ENCODE assay signal across 14 cellular contexts in genomic region chr5:135396459-135397055, GRCh38. TPM values are rescaled to one million over a fixed set of nuclear protein-coding genes. Genes with fewer than 3 reads are reported as not detected.
DNase-seq lines count a peak whose midpoint lies in the region; ATAC-seq, FAIRE-seq and TF ChIP-seq lines count a peak whose summit lies in the region.
"Had no signal": no experiment of that assay in that cellular context is flagged by ENCODE, and none has a peak within 500 bp of the region (broad histone marks: within the 10 kb centered on the region; RNA-seq: fewer than 3 reads in every experiment).

No MANE protein-coding gene starts in this region.

- intact Hi-C loops in CD14-positive monocyte (cut with micrococcal nuclease) (loop anchor here (5.0 kb wide), 3 partner anchors 36 to 61 kb away; no protein-coding TSS in a partner anchor), IMR-90 (cut with micrococcal nuclease) (no loop called here)

- no peak overlapping the region for H3K9ac ChIP-seq in IMR-90 (ENCODE audit: low read depth, low read length)

- no peak for TF ChIP-seq RAD21 in IMR-90 (IDR thresholded peaks at IDR 0.05; ENCODE audit: low read length)

- no peak overlapping the region for H2AFZ ChIP-seq in IMR-90 (replicated peaks; ENCODE audit: low read length, poor library complexity)

- CTCF ChIA-PET in IMR-90 (lab: Yijun Ruan, JAX), result interaction anchor here (0.6 kb wide), 1 partner anchor 20 kb away, joined by 3 read pairs; no protein-coding TSS in a partner anchor

- H3K36me3 Mint-ChIP-seq in CD14-positive monocyte, result peaks cover 29 to 39% of the 10 kb centered on the region in 2 donors
- H3K36me3 Mint-ChIP-seq in naive thymus-derived CD8-positive, alpha-beta T cell, result peaks cover 0 to 19% (median 0%) of the 10 kb centered on the region in 3 donors

- no peak overlapping the region for H2BK20ac ChIP-seq in IMR-90 (ENCODE audit: low read depth, low read length)

- H3K79me1 ChIP-seq in IMR-90 (ENCODE audit: low read depth in 1 of 2, low read length in 2 of 2), result peaks cover 28 to 74% of the 10 kb centered on the region in 2 experiments

- no peak for ATAC-seq in IMR-90 (ENCODE audit: low read depth)
- no peak for ATAC-seq in naive thymus-derived CD8-positive, alpha-beta T cell
- no peak for ATAC-seq in activated CD4-positive, CD25-positive, alpha-beta regulatory T cell treated with anti-CD3 and anti-CD28 coated beads, Interleukin-2, amount 50 U/mL, for 24 hours
- ATAC-seq: activated naive CD4-positive, alpha-beta T cell treated with anti-CD3 and anti-CD28 coated beads, Interleukin-2, amount 50 U/mL, for 72 hours; gastroesophageal sphincter had no signal

- no TSS peak for BruUV-seq in IMR-90 (replicated peaks; lab: Mats Ljungman, UMichigan)

- H4K5ac ChIP-seq in IMR-90 (ENCODE audit: low read depth, low read length), result no peak overlapping the region

- peaks cover 45% of the 10 kb centered on the region for H3K9me1 ChIP-seq in IMR-90 (ENCODE audit: insufficient read depth, low read length)

- no peak overlapping the region for H3K27ac ChIP-seq in IMR-90 (ENCODE audit: insufficient read depth, low read length)

- H3K4me2 ChIP-seq in IMR-90 (ENCODE audit: low read depth, low read length), result no peak overlapping the region

- H3K9me3 Mint-ChIP-seq in CD14-positive monocyte, result peaks cover 0 to 3% (median 0%) of the 10 kb centered on the region in 7 donors
- no peaks in the 10 kb centered on the region for H3K9me3 Mint-ChIP-seq in naive thymus-derived CD8-positive, alpha-beta T cell
- H3K9me3 Mint-ChIP-seq: activated naive CD4-positive, alpha-beta T cell treated with anti-CD3 and anti-CD28 coated beads, Interleukin-2, amount 50 U/mL, for 72 hours had no signal

- H4K91ac ChIP-seq in IMR-90 (ENCODE audit: insufficient read depth, low read depth, low read length), result no peak overlapping the region

- peak overlapping the region; percentile 92 to 96 for H3K4me3 Mint-ChIP-seq in CD14-positive monocyte
- peak overlapping the region in 7 of 10 donors; percentile 6 to 92 (median 86) for H3K4me3 Mint-ChIP-seq in naive thymus-derived CD8-positive, alpha-beta T cell

- peak overlapping the region; percentile 28; the same call in 1 of the 2 replicates for H3K23ac ChIP-seq in IMR-90 (ENCODE audit: low read depth, low read length)

- H2BK5ac ChIP-seq in IMR-90 (ENCODE audit: low read depth, low read length, poor library complexity, severe bottlenecking), result no peak overlapping the region

- no peak overlapping the region for H3K56ac ChIP-seq in IMR-90 (ENCODE audit: extremely low read depth, insufficient read depth, low read length)

- peak overlapping the region; percentile 94 to 99 (median 97) for H3K27ac Mint-ChIP-seq in CD14-positive monocyte
- peak overlapping the region in 2 of 10 donors; percentile 37 to 78 for H3K27ac Mint-ChIP-seq in naive thymus-derived CD8-positive, alpha-beta T cell

- H3K27me3 ChIP-seq in IMR-90 (ENCODE audit: control insufficient read depth, insufficient read depth, low read length) (no peaks in the 10 kb centered on the region), bronchial epithelial cell (ENCODE audit: control insufficient read depth, insufficient read depth, low read length) (no peaks in the 10 kb centered on the region)
- H3K27me3 ChIP-seq: gastroesophageal sphincter had no signal

- DNase-seq in CD14-positive monocyte (ENCODE audit: low spot score) (no peak), IMR-90 (no peak), bronchial epithelial cell (ENCODE audit: low read depth) (peak; percentile 76), NCI-H748 (lab: John Stamatoyannopoulos, UW; ENCODE audit: unreplicated experiment) (no peak), SW480 (ENCODE audit: low spot score) (no peak)
- no peak for DNase-seq in naive thymus-derived CD8-positive, alpha-beta T cell
- DNase-seq in activated naive CD4-positive, alpha-beta T cell treated with Interleukin-2 at 50 U/mL for 16 hours, result no peak
- DNase-seq: NCI-H1436 treated with DMSO at 0.1 percent for 48 hours, posterior cingulate gyrus had no signal

- no peak overlapping the region for H3K18ac ChIP-seq in IMR-90 (ENCODE audit: low read depth, low read length)

- POLR2A ChIA-PET in IMR-90 (lab: Charles Lee; ENCODE audit: unreplicated experiment), result interaction anchor here (0.6 kb wide), 1 partner anchor 157 kb away, joined by 3 read pairs; no protein-coding TSS in a partner anchor
- POLR2A ChIA-PET in naive thymus-derived CD8-positive, alpha-beta T cell (lab: Charles Lee), result no interaction called here

- H4K8ac ChIP-seq in IMR-90 (ENCODE audit: low read depth in 2 of 2, low read length in 2 of 2), result no peak overlapping the region

- no peak for FAIRE-seq in bronchial epithelial cell (lab: Jason Lieb, UNC)
- FAIRE-seq: H1 had no signal

- H3K4ac ChIP-seq in IMR-90 (ENCODE audit: low read depth, low read length), result no peak overlapping the region

- H2AK9ac ChIP-seq in IMR-90 (replicated peaks; ENCODE audit: low read depth, low read length, poor library complexity), result no peak overlapping the region

- H2BK15ac ChIP-seq in IMR-90 (ENCODE audit: low read depth, low read length), result no peak overlapping the region

- H3K14ac ChIP-seq in IMR-90 (replicated peaks; ENCODE audit: low read depth, low read length), result no peak overlapping the region

- H2BK120ac ChIP-seq in IMR-90 (ENCODE audit: low read depth, low read length), result no peak overlapping the region

- H3K9me3 ChIP-seq in IMR-90 (ENCODE audit: control insufficient read depth, insufficient read depth, low read length), result no peaks in the 10 kb centered on the region
- H3K9me3 ChIP-seq: gastroesophageal sphincter had no signal

- peaks cover 0 to 1% (median 1%) of the 10 kb centered on the region in 3 donors for H3K27me3 Mint-ChIP-seq in CD14-positive monocyte (ENCODE audit: low read depth in 3 of 3)
- no peaks in the 10 kb centered on the region for H3K27me3 Mint-ChIP-seq in naive thymus-derived CD8-positive, alpha-beta T cell

- in situ Hi-C loops in IMR-90 (cut with MboI; ENCODE audit: low sequenced_read_pairs), result no loop called here

- peaks cover 35% of the 10 kb centered on the region for H3K4me1 ChIP-seq in IMR-90 (ENCODE audit: control insufficient read depth, insufficient read depth, low read length)

- no peak for TF ChIP-seq POLR2A in IMR-90 (IDR thresholded peaks at IDR 0.05; ENCODE audit: low read depth, low read length)

- no peak overlapping the region for H3K4me3 ChIP-seq in IMR-90 (ENCODE audit: insufficient read depth, low read depth, low read length)
- H3K4me3 ChIP-seq in bronchial epithelial cell (ENCODE audit: low read depth, low read length), result no peak overlapping the region

- no peak overlapping the region for H2AK5ac ChIP-seq in IMR-90 (ENCODE audit: low read depth, low read length)

- H3K4me1 Mint-ChIP-seq in CD14-positive monocyte, result peaks cover 82% of the 10 kb centered on the region
- peaks cover 33 to 80% (median 78%) of the 10 kb centered on the region in 4 donors for H3K4me1 Mint-ChIP-seq in naive thymus-derived CD8-positive, alpha-beta T cell

- WGBS in IMR-90 (ENCODE audit: extremely low coverage in 2 of 2, insufficient read length in 1 of 2), 2 experiments, result 88% methylated on average over 3 of the region's 4 CpGs; no CpG with 5 or more reads in 1 of the 2 experiments

- dilution Hi-C loops in IMR-90 (cut with HindIII; ENCODE audit: low sequenced_read_pairs, unreplicated experiment), result no loop called here

- no peaks in the 10 kb centered on the region for H3K36me3 ChIP-seq in IMR-90 (ENCODE audit: control insufficient read depth, insufficient read depth, low read length)
- H3K36me3 ChIP-seq in bronchial epithelial cell (ENCODE audit: control insufficient read depth, insufficient read depth, low read length), result peaks cover 5% of the 10 kb centered on the region
- H3K36me3 ChIP-seq: gastroesophageal sphincter had no signal

- TF ChIP-seq CTCF in CD14-positive monocyte (IDR thresholded peaks at IDR 0.05) (no peak), IMR-90 (conservative IDR thresholded peaks at IDR 0.05; ENCODE audit: low read depth, low read length) (no peak), bronchial epithelial cell (IDR thresholded peaks at IDR 0.05; ENCODE audit: insufficient read depth, low read length, severe bottlenecking) (no peak)

- H4K20me1 ChIP-seq in IMR-90 (ENCODE audit: insufficient read depth, low read length), result peaks cover 67% of the 10 kb centered on the region

TF ChIP-seq in IMR-90, 13 proteins besides CTCF, POLR2A, EP300 and RAD21:
- no peak for TF ChIP-seq CHD1 (IDR thresholded peaks at IDR 0.05; ENCODE audit: low read depth, low read length)
- no peak for TF ChIP-seq SMC3 (IDR thresholded peaks at IDR 0.05; ENCODE audit: low read depth, low read length)
TF ChIP-seq in IMR-90: peak in this region for 0.

RNA-seq across cellular contexts. Expression of gene MACROH2A1, which starts 2.5 kb away (rescaled TPM):
- polyA plus RNA-seq in CD14-positive monocyte (100 to 1,000 TPM; 352 to 443 TPM), IMR-90 (2012; rRNA removed) (122 and 132 TPM in 2 replicates)
- total RNA-seq in IMR-90 (2012; rRNA removed) (126 and 141 TPM in 2 replicates), bronchial epithelial cell (235 and 257 TPM in 2 replicates)
- polyA plus RNA-seq in IMR-90 (2012; cell fraction: cytosol; rRNA removed), result 111 and 126 TPM in 2 replicates
- 211 and 389 TPM in 2 replicates for polyA plus RNA-seq in IMR-90 (2012; cell fraction: nucleus; rRNA removed; ENCODE audit: low replicate concordance)
- total RNA-seq in naive thymus-derived CD8-positive, alpha-beta T cell, result 10 to 100 TPM; 96.3 to 99.5 TPM
- polyA plus RNA-seq in naive thymus-derived CD8-positive, alpha-beta T cell, result 100 to 1,000 TPM; 101 to 121 (median 105) TPM

RNA-seq across cellular contexts. Expression of gene DCANP1, which starts 50.6 kb away (rescaled TPM):
- polyA plus RNA-seq in CD14-positive monocyte (under 1 TPM; 0.14 to 0.15 TPM), IMR-90 (2012; rRNA removed) (not detected in 2 replicates)
- total RNA-seq in IMR-90 (2012; rRNA removed) (not detected in 2 replicates), bronchial epithelial cell (not detected in 2 replicates)
- not detected in 2 replicates for polyA plus RNA-seq in IMR-90 (2012; cell fraction: cytosol; rRNA removed)
- polyA plus RNA-seq in IMR-90 (2012; cell fraction: nucleus; rRNA removed; ENCODE audit: low replicate concordance), result not detected in 2 replicates
- total RNA-seq in naive thymus-derived CD8-positive, alpha-beta T cell, result not detected
- polyA plus RNA-seq in naive thymus-derived CD8-positive, alpha-beta T cell, result not detected
- total RNA-seq: activated naive CD4-positive, alpha-beta T cell treated with anti-CD3 and anti-CD28 coated beads, Interleukin-2, amount 50 U/mL, for 72 hours; gastroesophageal sphincter; H1; lung microvascular endothelial cell had no signal
- polyA plus RNA-seq: H1 had no signal

RNA-seq across cellular contexts. Expression of gene TIFAB, which starts 55.6 kb away (rescaled TPM):
- under 1 TPM; 0.29 to 0.50 TPM for polyA plus RNA-seq in CD14-positive monocyte
- total RNA-seq in IMR-90 (2012; rRNA removed), result not detected in 2 replicates
- polyA plus RNA-seq in IMR-90 (2012; rRNA removed), result not detected in 2 replicates
- not detected in 2 replicates for polyA plus RNA-seq in IMR-90 (2012; cell fraction: cytosol; rRNA removed)
- not detected in 2 replicates for polyA plus RNA-seq in IMR-90 (2012; cell fraction: nucleus; rRNA removed; ENCODE audit: low replicate concordance)
- total RNA-seq in bronchial epithelial cell, result not detected in 2 replicates
- total RNA-seq in naive thymus-derived CD8-positive, alpha-beta T cell, result not detected
- not detected for polyA plus RNA-seq in naive thymus-derived CD8-positive, alpha-beta T cell
- total RNA-seq: activated naive CD4-positive, alpha-beta T cell treated with anti-CD3 and anti-CD28 coated beads, Interleukin-2, amount 50 U/mL, for 72 hours; gastroesophageal sphincter; H1; lung microvascular endothelial cell had no signal
- polyA plus RNA-seq: H1 had no signal
